In the genomic region with DNA sequence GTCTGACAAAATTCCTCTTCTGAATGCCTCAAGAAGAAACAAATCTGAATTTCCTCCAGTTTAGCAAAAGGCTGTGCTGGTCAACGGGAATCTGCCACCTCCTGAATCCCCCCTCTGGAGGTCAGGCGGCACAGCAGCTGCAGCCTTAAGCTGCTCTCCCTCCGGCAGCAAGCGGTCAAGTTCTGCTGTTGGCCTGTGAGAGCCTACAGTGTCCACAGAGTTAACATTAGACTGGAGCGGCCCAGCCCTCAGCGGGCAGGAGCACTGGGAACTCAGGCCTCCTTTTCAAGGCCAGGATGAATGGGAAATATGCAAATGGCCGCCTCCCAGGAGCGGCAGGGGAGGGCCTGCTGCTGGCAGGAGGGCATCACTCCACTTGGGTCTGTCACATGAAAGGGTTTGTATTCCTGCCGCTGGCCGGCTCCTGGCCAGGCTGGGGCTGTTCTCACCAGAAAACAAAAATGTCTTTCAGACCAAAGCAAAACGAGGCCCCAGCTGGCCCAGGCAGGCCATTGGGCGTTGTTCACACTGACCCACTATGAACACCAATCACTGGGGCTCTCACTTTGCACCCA, we compare ENCODE assay signal across 12 cellular contexts. TPM values are rescaled to one million over a fixed set of nuclear protein-coding genes. Genes with fewer than 3 reads are reported as not detected.
DNase-seq lines count a peak whose midpoint lies in the region; TF ChIP-seq lines count a peak whose summit lies in the region.
"Had no signal": no experiment of that assay in that cellular context is flagged by ENCODE, and none has a peak within 500 bp of the region (broad histone marks: within the 10 kb centered on the region; RNA-seq: fewer than 3 reads in every experiment).

No MANE protein-coding gene starts in this region.

- peak in 1 of 2 experiments; percentile 39 for TF ChIP-seq CTCF in brain (conservative IDR thresholded peaks at IDR 0.05)
- TF ChIP-seq CTCF in stomach (IDR thresholded peaks at IDR 0.05): no peak

- peak overlapping the region; percentile 90 to 99 (median 94) for H3K27ac Mint-ChIP-seq in brain
- H3K27ac Mint-ChIP-seq: CD14-positive monocyte had no signal

- no peaks in the 10 kb centered on the region for H4K20me1 ChIP-seq in GM23248 (ENCODE audit: insufficient read depth)

- no peak overlapping the region for H2AFZ ChIP-seq in GM23248

- H3K9me2 ChIP-seq in GM23248 (ENCODE audit: insufficient read depth): no peaks in the 10 kb centered on the region

- peaks cover 70% of the 10 kb centered on the region for H3K4me1 Mint-ChIP-seq in brain

- peak; percentile 26 for DNase-seq in GM23248
- peak in 50 of 51 donors; percentile 45 to 99 (median 89) for DNase-seq in hypothalamus (lab: John Stamatoyannopoulos, UW)
- peak; percentile 80 to 98 (median 89) for DNase-seq in posterior cingulate gyrus
- no peak for DNase-seq in T-helper 2 cell
- DNase-seq in stomach: no peak
- DNase-seq in NCI-H2171 (lab: John Stamatoyannopoulos, UW): no peak
- no peak for DNase-seq in MV-4-11 (lab: John Stamatoyannopoulos, UW)
- DNase-seq: effector memory CD8-positive, alpha-beta T cell; NCI-H82 had no signal

- in situ Hi-C loops in GM23248 (cut with MboI): loop anchor here (10.0 to 25.0 kb wide), 2 partner anchors 408 to 566 kb away; no protein-coding TSS in a partner anchor

- H3K9me3 Mint-ChIP-seq in brain: peaks cover 0 to 2% (median 0%) of the 10 kb centered on the region in 5 experiments
- H3K9me3 Mint-ChIP-seq: CD14-positive monocyte; effector memory CD8-positive, alpha-beta T cell had no signal

- no peak overlapping the region for H3K9ac ChIP-seq in GM23248

- no peak for TF ChIP-seq EP300 in stomach (IDR thresholded peaks at IDR 0.05)

- peak overlapping the region; percentile 6 to 81 (median 66) for H3K4me3 Mint-ChIP-seq in brain
- H3K4me3 Mint-ChIP-seq: CD14-positive monocyte had no signal

- no peak overlapping the region for H3K4me2 ChIP-seq in GM23248 (ENCODE audit: unreplicated experiment)

- H3K27ac ChIP-seq in GM23248 (no peak overlapping the region), stomach (no peak overlapping the region)

- peaks cover 6% of the 10 kb centered on the region for H3K27me3 Mint-ChIP-seq in brain
- H3K27me3 Mint-ChIP-seq: effector memory CD8-positive, alpha-beta T cell had no signal

- H3K36me3 Mint-ChIP-seq in brain: no peaks in the 10 kb centered on the region
- H3K36me3 Mint-ChIP-seq: CD14-positive monocyte had no signal

- no peaks in the 10 kb centered on the region for H3K79me2 ChIP-seq in GM23248 (ENCODE audit: insufficient read depth)

- H3K4me1 ChIP-seq in GM23248 (ENCODE audit: insufficient read depth): no peaks in the 10 kb centered on the region
- peaks cover 0 to 10% (median 5%) of the 10 kb centered on the region in 4 donors for H3K4me1 ChIP-seq in stomach

- H3K9me3 ChIP-seq in GM23248 (ENCODE audit: low read depth) (no peaks in the 10 kb centered on the region), stomach (no peaks in the 10 kb centered on the region)

- H3K36me3 ChIP-seq in GM23248 (ENCODE audit: low read depth) (no peaks in the 10 kb centered on the region), stomach (no peaks in the 10 kb centered on the region)

- no peak overlapping the region for H3K4me3 ChIP-seq in GM23248
- H3K4me3 ChIP-seq in stomach: no peak overlapping the region

- H3K27me3 ChIP-seq in GM23248 (replicated peaks; ENCODE audit: insufficient read depth): no peaks in the 10 kb centered on the region
- peaks cover 0 to 7% (median 0%) of the 10 kb centered on the region in 3 donors for H3K27me3 ChIP-seq in stomach

- no peaks in the 10 kb centered on the region for H3F3A ChIP-seq in GM23248 (ENCODE audit: insufficient read depth)

- intact Hi-C loops in posterior cingulate gyrus (cut with DNase I): loop anchor here (10.0 kb wide), 1 partner anchor 368 kb away; a partner anchor contains a TSS
- intact Hi-C loops in stomach (cut with DNase I; ENCODE audit: low total_unique reads): no loop called here

- TF ChIP-seq POLR2A in stomach (IDR thresholded peaks at IDR 0.05): no peak

- WGBS in GM23248 (ENCODE audit: low coverage in 1 of 2, low lambda C conversion rate in 2 of 2, missing lambda C conversion rate in 2 of 2), 2 experiments: 20 to 23% methylated on average over 12 of the region's 12 CpGs
- 37 to 54% (median 50%) methylated on average over 10 to 12 of the region's 12 CpGs for WGBS in stomach, 5 donors

RNA-seq across cellular contexts. Expression of a gene that starts 8.2 kb away (rescaled TPM):
- 0.11 TPM in 1 of 2 replicates, not detected in the other for total RNA-seq in GM23248 (2014; rRNA removed; shearing (Covaris generic))
- not detected in 2 replicates for polyA plus RNA-seq in GM23248 (2016; fragmentation: Nextera tagmentation; extraction: Ambion mirVana)
- polyA plus RNA-seq in brain (ENCODE audit: insufficient read depth, low read depth, low replicate concordance): 4.8 TPM
- 1 to 10 TPM in 3 of 5 donors, not detected in 2; 1.7 to 7.2 (median 2.9) TPM for total RNA-seq in stomach
- under 1 TPM; 0.19 to 0.61 (median 0.45) TPM for polyA plus RNA-seq in stomach

RNA-seq across cellular contexts. Expression of a gene that starts 57.2 kb away (rescaled TPM):
- not detected in 2 replicates for total RNA-seq in GM23248 (2014; rRNA removed; shearing (Covaris generic))
- polyA plus RNA-seq in GM23248 (2016; fragmentation: Nextera tagmentation; extraction: Ambion mirVana) (not detected in 2 replicates), brain (ENCODE audit: insufficient read depth, low read depth, low replicate concordance) (not detected), stomach (not detected)
- not detected for total RNA-seq in stomach
- total RNA-seq: mesenteric fat pad had no signal
- polyA plus RNA-seq: CD14-positive monocyte had no signal

RNA-seq across cellular contexts. Expression of a gene that starts 57.8 kb away (rescaled TPM):
- not detected in 2 replicates for total RNA-seq in GM23248 (2014; rRNA removed; shearing (Covaris generic))
- not detected in 2 replicates for polyA plus RNA-seq in GM23248 (2016; fragmentation: Nextera tagmentation; extraction: Ambion mirVana)
- polyA plus RNA-seq in brain (ENCODE audit: insufficient read depth, low read depth, low replicate concordance): not detected
- under 1 TPM in 1 of 5 donors, not detected in 4; 0.37 TPM for total RNA-seq in stomach
- polyA plus RNA-seq in stomach: not detected

Comparison
In these comparisons a context has a peak if more than half of its experiments do, and no peak if none do; other contexts are left out.
1. DNase-seq: peak in GM23248 (single experiment), hypothalamus (50 of 51) and posterior cingulate gyrus (10 of 10); none in T-helper 2 cell (0 of 5), stomach (single experiment), NCI-H2171 (single experiment) and MV-4-11 (single experiment).